ENCODE assay signal across 17 cellular contexts in genomic region chr3:153596402-153596801, GRCh38.
DNase-seq lines count a peak whose midpoint lies in the region; ATAC-seq and TF ChIP-seq lines count a peak whose summit lies in the region.
"Had no signal": no experiment of that assay in that cellular context is flagged by ENCODE, and none has a peak within 500 bp of the region (broad histone marks: within the 10 kb centered on the region; RNA-seq: fewer than 3 reads in every experiment).

No MANE protein-coding gene starts in this region.

- H3K36me3 ChIP-seq in colonic mucosa (no peaks in the 10 kb centered on the region), endodermal cell (ENCODE audit: control insufficient read depth, insufficient read depth, low read length) (no peaks in the 10 kb centered on the region)
- H3K36me3 ChIP-seq in naive thymus-derived CD4-positive, alpha-beta T cell (ENCODE audit: control insufficient read depth in 2 of 3, insufficient read depth in 3 of 3, low read length in 3 of 3) = no peaks in the 10 kb centered on the region
- H3K36me3 ChIP-seq: BE2C had no signal

- H3K9me3 ChIP-seq in colonic mucosa = no peaks in the 10 kb centered on the region
- no peaks in the 10 kb centered on the region for H3K9me3 ChIP-seq in endodermal cell (ENCODE audit: control insufficient read depth, low read length)
- no peaks in the 10 kb centered on the region for H3K9me3 ChIP-seq in naive thymus-derived CD4-positive, alpha-beta T cell (ENCODE audit: control insufficient read depth in 2 of 3, low read length in 3 of 3)
- H3K9me3 ChIP-seq: A549, BE2C had no signal

- H3K4me3 Mint-ChIP-seq in activated T-helper 1 cell treated with anti-CD3 and anti-CD28 coated beads, Interleukin-12 subunit alpha, Interleukin-12 subunit beta, Interleukin-2, Interleukin-4 antibody, amounts not matched to agents 30 ng/mL and 10 ng/mL and 1 ng/mL, durations not matched to agents 14 hours and 24 hours and 36 hours = no peak overlapping the region
- no peak overlapping the region for H3K4me3 Mint-ChIP-seq in endodermal cell
- no peak overlapping the region for H3K4me3 Mint-ChIP-seq in naive thymus-derived CD4-positive, alpha-beta T cell
- H3K4me3 Mint-ChIP-seq: CD14-positive monocyte; CD8-positive, alpha-beta T cell; GM23338; H9 had no signal

- no peak for TF ChIP-seq CTCF in colonic mucosa (IDR thresholded peaks at IDR 0.05)
- no peak for TF ChIP-seq CTCF in endodermal cell (conservative IDR thresholded peaks at IDR 0.05)

- no peak for DNase-seq in activated T-helper 1 cell treated with anti-CD3 and anti-CD28 coated beads, Interleukin-12 subunit alpha, Interleukin-12 subunit beta, Interleukin-2, Interleukin-4 antibody, amounts not matched to agents 30 ng/mL and 10 ng/mL and 1 ng/mL, durations not matched to agents 14 hours and 24 hours and 36 hours (ENCODE audit: low spot score)
- DNase-seq in colonic mucosa (no peak), endodermal cell (no peak)
- DNase-seq in naive thymus-derived CD4-positive, alpha-beta T cell = no peak
- DNase-seq: BE2C; CD8-positive, alpha-beta T cell; COR-L47; DMS153; DMS79 treated with DMSO at 0.1 percent for 48 hours; EL; H9 had no signal

- H3K4me3 ChIP-seq in colonic mucosa (no peak overlapping the region), endodermal cell (ENCODE audit: low read length) (no peak overlapping the region)
- no peak overlapping the region for H3K4me3 ChIP-seq in naive thymus-derived CD4-positive, alpha-beta T cell (ENCODE audit: low read length)
- H3K4me3 ChIP-seq: A549, GM23338, K562 had no signal

- peak; percentile 43 for ATAC-seq in GM18861 (IDR thresholded peaks at IDR 0.05; ENCODE audit: unreplicated experiment)
- peak; percentile 48 for ATAC-seq in GM19324 (IDR thresholded peaks at IDR 0.05; ENCODE audit: low FRiP score, unreplicated experiment)
- no peak for ATAC-seq in naive thymus-derived CD4-positive, alpha-beta T cell
- ATAC-seq: A549; CD8-positive, alpha-beta T cell; GM23338; K562 had no signal

- peak overlapping the region; percentile 29 for H3K27ac Mint-ChIP-seq in activated T-helper 1 cell treated with anti-CD3 and anti-CD28 coated beads, Interleukin-12 subunit alpha, Interleukin-12 subunit beta, Interleukin-2, Interleukin-4 antibody, amounts not matched to agents 30 ng/mL and 10 ng/mL and 1 ng/mL, durations not matched to agents 14 hours and 24 hours and 36 hours
- no peak overlapping the region for H3K27ac Mint-ChIP-seq in endodermal cell
- H3K27ac Mint-ChIP-seq in naive thymus-derived CD4-positive, alpha-beta T cell = no peak overlapping the region
- H3K27ac Mint-ChIP-seq: CD14-positive monocyte; CD8-positive, alpha-beta T cell; GM23338; H9 had no signal

- no peaks in the 10 kb centered on the region for H3K36me3 Mint-ChIP-seq in activated T-helper 1 cell treated with anti-CD3 and anti-CD28 coated beads, Interleukin-12 subunit alpha, Interleukin-12 subunit beta, Interleukin-2, Interleukin-4 antibody, amounts not matched to agents 30 ng/mL and 10 ng/mL and 1 ng/mL, durations not matched to agents 14 hours and 24 hours and 36 hours (ENCODE audit: low read depth)
- no peaks in the 10 kb centered on the region for H3K36me3 Mint-ChIP-seq in endodermal cell (ENCODE audit: low read depth)
- H3K36me3 Mint-ChIP-seq in naive thymus-derived CD4-positive, alpha-beta T cell = no peaks in the 10 kb centered on the region
- H3K36me3 Mint-ChIP-seq: CD14-positive monocyte; CD8-positive, alpha-beta T cell had no signal

- H3K4me1 ChIP-seq in colonic mucosa (no peaks in the 10 kb centered on the region), endodermal cell (ENCODE audit: control insufficient read depth, insufficient read depth, low read length) (peaks cover 11% of the 10 kb centered on the region)
- no peaks in the 10 kb centered on the region for H3K4me1 ChIP-seq in naive thymus-derived CD4-positive, alpha-beta T cell (ENCODE audit: control insufficient read depth in 2 of 2, insufficient read depth in 2 of 2, low read length in 2 of 2)
- H3K4me1 ChIP-seq: A549, BE2C had no signal

- no peaks in the 10 kb centered on the region for H3K9me3 Mint-ChIP-seq in activated T-helper 1 cell treated with anti-CD3 and anti-CD28 coated beads, Interleukin-12 subunit alpha, Interleukin-12 subunit beta, Interleukin-2, Interleukin-4 antibody, amounts not matched to agents 30 ng/mL and 10 ng/mL and 1 ng/mL, durations not matched to agents 14 hours and 24 hours and 36 hours
- no peaks in the 10 kb centered on the region for H3K9me3 Mint-ChIP-seq in endodermal cell
- H3K9me3 Mint-ChIP-seq in naive thymus-derived CD4-positive, alpha-beta T cell = peaks cover 0 to 2% (median 0%) of the 10 kb centered on the region in 11 donors
- H3K9me3 Mint-ChIP-seq: CD14-positive monocyte; CD8-positive, alpha-beta T cell; GM23338; H9 had no signal

- intact Hi-C loops in activated T-helper 1 cell treated with anti-CD3 and anti-CD28 coated beads, Interleukin-12 subunit alpha, Interleukin-12 subunit beta, Interleukin-2, Interleukin-4 antibody, amounts not matched to agents 30 ng/mL and 10 ng/mL and 1 ng/mL, durations not matched to agents 14 hours and 24 hours and 36 hours (cut with micrococcal nuclease) = loop anchor here (1.0 to 10.0 kb wide), 4 partner anchors 28 to 569 kb away; partner anchors contain the start of gene RAP2B
- intact Hi-C loops in colonic mucosa (cut with DNase I) = loop anchor here (10.0 kb wide), 3 partner anchors 168 to 552 kb away; no protein-coding TSS in a partner anchor
- intact Hi-C loops in naive thymus-derived CD4-positive, alpha-beta T cell (cut with micrococcal nuclease) = loop anchor here in 1 of 2 donors (5.0 kb wide), 1 partner anchor 309 kb away; no protein-coding TSS in a partner anchor

- H3K27me3 ChIP-seq in colonic mucosa = no peaks in the 10 kb centered on the region
- H3K27me3 ChIP-seq in endodermal cell (ENCODE audit: control insufficient read depth, insufficient read depth, low read length, poor library complexity, severe bottlenecking) = no peaks in the 10 kb centered on the region
- no peaks in the 10 kb centered on the region for H3K27me3 ChIP-seq in naive thymus-derived CD4-positive, alpha-beta T cell (ENCODE audit: control insufficient read depth in 2 of 2, insufficient read depth in 2 of 2, low read length in 2 of 2)
- H3K27me3 ChIP-seq: BE2C had no signal

- H3K27me3 Mint-ChIP-seq in activated T-helper 1 cell treated with anti-CD3 and anti-CD28 coated beads, Interleukin-12 subunit alpha, Interleukin-12 subunit beta, Interleukin-2, Interleukin-4 antibody, amounts not matched to agents 30 ng/mL and 10 ng/mL and 1 ng/mL, durations not matched to agents 14 hours and 24 hours and 36 hours (ENCODE audit: insufficient read depth) = no peaks in the 10 kb centered on the region
- no peaks in the 10 kb centered on the region for H3K27me3 Mint-ChIP-seq in endodermal cell (ENCODE audit: insufficient read depth)
- no peaks in the 10 kb centered on the region for H3K27me3 Mint-ChIP-seq in naive thymus-derived CD4-positive, alpha-beta T cell

- peaks cover 3% of the 10 kb centered on the region for H3K4me1 Mint-ChIP-seq in activated T-helper 1 cell treated with anti-CD3 and anti-CD28 coated beads, Interleukin-12 subunit alpha, Interleukin-12 subunit beta, Interleukin-2, Interleukin-4 antibody, amounts not matched to agents 30 ng/mL and 10 ng/mL and 1 ng/mL, durations not matched to agents 14 hours and 24 hours and 36 hours (ENCODE audit: low read depth)
- H3K4me1 Mint-ChIP-seq in endodermal cell = peaks cover 17% of the 10 kb centered on the region
- H3K4me1 Mint-ChIP-seq in naive thymus-derived CD4-positive, alpha-beta T cell = peaks cover 2 to 16% (median 10%) of the 10 kb centered on the region in 7 donors
- H3K4me1 Mint-ChIP-seq: GM23338, H9 had no signal

- POLR2A ChIA-PET in naive thymus-derived CD4-positive, alpha-beta T cell (lab: Charles Lee) = no interaction called here

- CTCF ChIA-PET in naive thymus-derived CD4-positive, alpha-beta T cell (lab: Charles Lee) = no interaction called here

- H3K9ac ChIP-seq in colonic mucosa (ENCODE audit: low read depth in 2 of 2, low read length in 2 of 2) = no peak overlapping the region
- H3K9ac ChIP-seq in endodermal cell (ENCODE audit: extremely low read depth, low read length, poor library complexity, severe bottlenecking) = no peak overlapping the region

- whole genome bisulfite sequencing in endodermal cell (ENCODE audit: insufficient coverage in 1 of 2, insufficient read length in 1 of 2), 2 experiments = 93 to 100% methylated on average over 3 to 4 of the region's 4 CpGs

- no peak overlapping the region for H3K27ac ChIP-seq in colonic mucosa
- no peak overlapping the region for H3K27ac ChIP-seq in endodermal cell (ENCODE audit: low read depth, low read length)
- H3K27ac ChIP-seq in naive thymus-derived CD4-positive, alpha-beta T cell (ENCODE audit: low read depth, low read length) = no peak overlapping the region
- H3K27ac ChIP-seq: A549 had no signal
